8 cellular contexts compared by ENCODE assay signal in genomic region chr3:63343674-63344073, GRCh38.
DNase-seq lines count a peak whose midpoint lies in the region; ATAC-seq and TF ChIP-seq lines count a peak whose summit lies in the region.

No MANE protein-coding gene starts in this region.

- TF ChIP-seq POLR2A in esophagus squamous epithelium (IDR thresholded peaks at IDR 0.05) = no peak

- H3K9me3 ChIP-seq in mammary epithelial cell (replicated peaks; ENCODE audit: insufficient read depth, low read length) = no peaks in the 10 kb centered on the region
- no peaks in the 10 kb centered on the region for H3K9me3 ChIP-seq in esophagus squamous epithelium

- TF ChIP-seq CTCF in mammary epithelial cell (conservative IDR thresholded peaks at IDR 0.05 in 1 of 2, IDR thresholded peaks at IDR 0.05 in 1 of 2; ENCODE audit: extremely low read depth in 1 of 2, insufficient read depth in 1 of 2, low read depth in 1 of 2, low read length in 2 of 2) (no peak), esophagus squamous epithelium (IDR thresholded peaks at IDR 0.05) (no peak)

- dilution Hi-C loops in mammary epithelial cell (cut with HindIII; ENCODE audit: low sequenced_read_pairs) = no loop called here

- H3K4me1 ChIP-seq in mammary epithelial cell (ENCODE audit: insufficient read depth, low read length) (peaks cover 15% of the 10 kb centered on the region), esophagus squamous epithelium (peaks cover 0 to 19% (median 6%) of the 10 kb centered on the region in 3 donors)

- CTCF ChIA-PET in mammary epithelial cell (lab: Charles Lee; ENCODE audit: low non-redundant PET) = no interaction called here

- peak overlapping the region; percentile 52 for H3K4me2 ChIP-seq in mammary epithelial cell (ENCODE audit: insufficient read depth, low read depth, low read length)

- H4K20me1 ChIP-seq in mammary epithelial cell (ENCODE audit: insufficient read depth, low read length) = no peaks in the 10 kb centered on the region

- H3K27ac ChIP-seq in mammary epithelial cell (ENCODE audit: insufficient read depth, low read depth, low read length) = no peak overlapping the region
- H3K27ac ChIP-seq in esophagus squamous epithelium = no peak overlapping the region

- 2% methylated on average over 9 of the region's 9 CpGs for WGBS in mammary epithelial cell (ENCODE audit: low coverage, missing lambda C conversion rate)
- WGBS in esophagus squamous epithelium, 2 donors = 1% methylated on average over 9 of the region's 9 CpGs

- H3K79me2 ChIP-seq in mammary epithelial cell (ENCODE audit: insufficient read depth, low read length) = no peaks in the 10 kb centered on the region

- H3K9ac ChIP-seq in mammary epithelial cell (ENCODE audit: insufficient read depth, low read length) = no peak overlapping the region

- BruUV-seq in mammary epithelial cell (replicated peaks; lab: Mats Ljungman, UMichigan) = no TSS peak

- H3K36me3 ChIP-seq in mammary epithelial cell (ENCODE audit: insufficient read depth, low read length) (no peaks in the 10 kb centered on the region), esophagus squamous epithelium (no peaks in the 10 kb centered on the region)

- intact Hi-C loops in mammary epithelial cell (cut with micrococcal nuclease) = loop anchor here (10.0 kb wide), 1 partner anchor 651 kb away; no protein-coding TSS in a partner anchor
- intact Hi-C loops in esophagus squamous epithelium (cut with DNase I) = no loop called here

- H3K4me3 ChIP-seq in mammary epithelial cell (replicated peaks in 1 of 3; ENCODE audit: insufficient read depth in 1 of 3, low read depth in 2 of 3, low read length in 3 of 3) (no peak overlapping the region), esophagus squamous epithelium (no peak overlapping the region)

- H2AFZ ChIP-seq in mammary epithelial cell (ENCODE audit: low read depth, low read length) = no peak overlapping the region

- in situ Hi-C loops in mammary epithelial cell (cut with MboI; ENCODE audit: low sequenced_read_pairs in 2 of 2) = loop anchor here in 1 of 2 donors (25.0 kb wide), 1 partner anchor 644 kb away; no protein-coding TSS in a partner anchor

- no peaks in the 10 kb centered on the region for H3K27me3 ChIP-seq in mammary epithelial cell (ENCODE audit: insufficient read depth, low read length)
- H3K27me3 ChIP-seq in esophagus squamous epithelium = peaks cover 0 to 20% (median 0%) of the 10 kb centered on the region in 4 donors

- DNase-seq in M059J (ENCODE audit: low read depth) = peak; percentile 84
- DNase-seq in RKO (ENCODE audit: low spot score) = peak; percentile 88
- DNase-seq in mammary epithelial cell = peak; percentile 84
- DNase-seq in kidney glomerular epithelial cell (lab: John Stamatoyannopoulos, UW) = peak; percentile 77
- peak; percentile 2 to 26 for DNase-seq in stimulated activated CD8-positive, alpha-beta memory T cell treated with anti-CD3 and anti-CD28 coated beads, Interleukin-15, amount 100 ng/mL, for 48 hours (ENCODE audit: low read depth in 2 of 2)
- no peak for DNase-seq in activated gamma-delta T cell treated with Interleukin-2 at 50 U/mL for 16 hours
- no peak for DNase-seq in esophagus squamous epithelium (lab: John Stamatoyannopoulos, UW)

- peak; percentile 59 for ATAC-seq in GM18861 (IDR thresholded peaks at IDR 0.05; ENCODE audit: unreplicated experiment)

Comparison
In these comparisons a context has a peak if more than half of its experiments do, and no peak if none do; other contexts are left out.
1. DNase-seq: peak in M059J (single experiment), RKO (single experiment), mammary epithelial cell (single experiment), kidney glomerular epithelial cell (single experiment) and stimulated activated CD8-positive, alpha-beta memory T cell treated with anti-CD3 and anti-CD28 coated beads, Interleukin-15, amount 100 ng/mL, for 48 hours (2 of 2); none in activated gamma-delta T cell treated with Interleukin-2 at 50 U/mL for 16 hours (single experiment) and esophagus squamous epithelium (single experiment).